9 cellular contexts compared by ENCODE assay signal in the genomic region with DNA sequence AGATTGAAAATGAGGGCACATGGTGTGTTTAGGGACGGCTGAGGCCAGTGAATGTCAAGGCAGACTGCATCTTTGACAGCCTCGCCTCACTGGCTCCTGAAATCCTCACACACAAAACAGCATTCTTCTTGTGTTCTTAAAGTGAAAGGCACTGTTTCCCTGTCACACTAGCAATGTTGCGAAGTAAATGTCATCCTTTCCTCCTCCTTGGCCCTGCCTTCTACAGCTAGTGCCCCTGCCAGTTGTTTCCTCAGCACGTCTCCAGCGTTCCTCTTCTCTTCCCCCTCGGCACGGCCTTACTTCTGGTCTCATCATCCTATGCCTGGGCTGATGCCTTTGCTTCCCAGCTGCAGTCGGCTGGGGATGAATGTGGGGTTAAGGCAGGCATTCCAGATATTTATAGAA.
DNase-seq lines count a peak whose midpoint lies in the region; ATAC-seq, FAIRE-seq and TF ChIP-seq lines count a peak whose summit lies in the region.
"Had no signal": no experiment of that assay in that cellular context is flagged by ENCODE, and none has a peak within 500 bp of the region (broad histone marks: within the 10 kb centered on the region; RNA-seq: fewer than 3 reads in every experiment).

No MANE protein-coding gene starts in this region.

- BruUV-seq in A673 (replicated peaks; lab: Mats Ljungman, UMichigan): no TSS peak

- ATAC-seq in omental fat pad (ENCODE audit: low FRiP score): peak; percentile 17
- ATAC-seq in HG02571 (IDR thresholded peaks at IDR 0.05; ENCODE audit: unreplicated experiment): no peak

- H3K27me3 ChIP-seq in A673 (replicated peaks; ENCODE audit: insufficient read depth, low read depth, low read length, poor library complexity): no peaks in the 10 kb centered on the region

- no peak for TF ChIP-seq POLR2A in H54 (IDR thresholded peaks at IDR 0.05; ENCODE audit: low read depth, low read length)

- H3K9me3 ChIP-seq in A673 (ENCODE audit: low read depth, low read length, poor library complexity, severe bottlenecking): no peaks in the 10 kb centered on the region

- FAIRE-seq in H54 (lab: Jason Lieb, UNC): no peak

- intact Hi-C loops in A673 (cut with micrococcal nuclease; ENCODE audit: unreplicated experiment): no loop called here

- H3K36me3 ChIP-seq in A673 (ENCODE audit: insufficient read depth, low read length, poor library complexity, severe bottlenecking): no peaks in the 10 kb centered on the region

- peaks cover 50% of the 10 kb centered on the region for H3K4me1 ChIP-seq in A673 (ENCODE audit: insufficient read depth, low read length, poor library complexity, severe bottlenecking)

- CTCF ChIA-PET in A673 (lab: Charles Lee): no interaction called here

- peak; percentile 47 for DNase-seq in A673 (ENCODE audit: low spot score)
- DNase-seq in glomerular visceral epithelial cell (ENCODE audit: extremely low spot score): peak; percentile 25
- no peak for DNase-seq in omental fat pad (ENCODE audit: low spot score)
- no peak for DNase-seq in NCI-H187 (lab: John Stamatoyannopoulos, UW)
- no peak for DNase-seq in H54 (ENCODE audit: insufficient read length, low spot score)
- DNase-seq in stimulated activated CD4-positive, alpha-beta T cell treated with anti-CD3 and anti-CD28 coated beads, Interleukin-12 subunit alpha, Interleukin-12 subunit beta, amount 100 ng/mL, for 4 hours: no peak
- DNase-seq: activated CD4-positive, alpha-beta memory T cell treated with anti-CD3 and anti-CD28 coated beads, Interleukin-2, amount 10 ng/mL, durations not matched to agents 7 days and 5 days had no signal

- no peak for TF ChIP-seq CTCF in A673 (conservative IDR thresholded peaks at IDR 0.05; ENCODE audit: low read depth, low read length)
- TF ChIP-seq CTCF in WI38 (IDR thresholded peaks at IDR 0.05; ENCODE audit: low read depth, low read length): no peak
- no peak for TF ChIP-seq CTCF in omental fat pad (IDR thresholded peaks at IDR 0.05)

- H3K4me3 ChIP-seq in A673 (ENCODE audit: low read depth, low read length, poor library complexity, severe bottlenecking) (no peak overlapping the region), WI38 (ENCODE audit: low read depth, low read length) (peak overlapping the region; percentile 9; the same call in 1 of the 2 replicates)

- POLR2A ChIA-PET in A673 (lab: Charles Lee; ENCODE audit: low non-redundant PET): no interaction called here

- peak overlapping the region; percentile 64 for H3K27ac ChIP-seq in A673 (ENCODE audit: low read depth, low read length, poor library complexity, severe bottlenecking)

Comparison
In these comparisons a context has a peak if more than half of its experiments do, and no peak if none do; other contexts are left out.
1. DNase-seq: peak in A673 (single experiment) and glomerular visceral epithelial cell (single experiment); none in omental fat pad (single experiment), NCI-H187 (0 of 2), H54 (single experiment) and stimulated activated CD4-positive, alpha-beta T cell treated with anti-CD3 and anti-CD28 coated beads, Interleukin-12 subunit alpha, Interleukin-12 subunit beta, amount 100 ng/mL, for 4 hours (single experiment).